ENCODE assay signal across 8 cellular contexts in the genomic region with DNA sequence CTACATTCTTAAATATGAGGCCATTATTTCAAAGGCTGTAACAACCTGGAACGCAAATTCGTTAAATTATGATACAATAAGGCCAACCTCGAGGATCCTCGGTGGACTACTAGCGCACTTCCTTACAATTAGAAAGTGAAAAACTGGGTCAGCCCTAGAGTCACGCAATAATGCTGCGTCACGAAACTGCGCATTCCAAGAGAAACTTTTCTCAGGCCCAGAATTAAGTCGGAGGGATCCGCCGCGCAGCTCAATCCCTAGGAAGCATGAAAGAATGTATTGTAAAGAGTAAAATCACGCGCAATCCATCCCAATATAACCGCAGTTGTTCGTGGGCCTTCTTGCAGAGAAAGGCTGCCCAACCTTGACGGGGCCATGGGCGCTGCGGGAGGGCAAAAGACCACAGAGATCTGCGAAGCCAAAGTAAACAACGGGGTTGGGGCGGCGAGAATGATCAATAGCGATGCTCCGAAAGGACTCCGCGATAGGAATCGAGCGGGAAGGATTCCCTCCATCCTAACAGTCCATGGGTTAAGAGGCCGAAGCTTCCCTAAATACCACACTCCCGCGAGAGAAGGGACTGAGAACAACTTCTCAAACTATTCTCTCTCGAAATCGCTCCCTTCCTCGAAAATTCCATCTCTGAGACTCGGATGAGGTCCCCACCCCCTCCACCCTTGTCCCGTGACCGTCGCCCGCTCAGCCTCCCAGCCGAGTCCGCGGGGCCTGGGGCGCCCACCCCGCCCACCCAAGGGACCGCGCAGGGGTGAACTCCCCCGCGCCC. TPM values are rescaled to one million over a fixed set of nuclear protein-coding genes. Genes with fewer than 3 reads are reported as not detected.
DNase-seq lines count a peak whose midpoint lies in the region; ATAC-seq and TF ChIP-seq lines count a peak whose summit lies in the region.

No MANE protein-coding gene starts in this region.

- H3K9me3 Mint-ChIP-seq in progenitor cell of endocrine pancreas (ENCODE audit: low read depth): no peaks in the 10 kb centered on the region

- peaks cover 20% of the 10 kb centered on the region for H3K4me1 Mint-ChIP-seq in progenitor cell of endocrine pancreas (ENCODE audit: low read depth)

- H3K27me3 Mint-ChIP-seq in progenitor cell of endocrine pancreas: peaks cover 23% of the 10 kb centered on the region

- H3K4me3 ChIP-seq in astrocyte of the spinal cord (ENCODE audit: low read depth, low read length): peak overlapping the region; percentile 77

- H3K27ac Mint-ChIP-seq in progenitor cell of endocrine pancreas: peak overlapping the region; percentile 99

- DNase-seq in DMS53 treated with DMSO at 0.1 percent for 48 hours (lab: John Stamatoyannopoulos, UW; ENCODE audit: unreplicated experiment) (peak; percentile 29), T-helper 1 cell (peak in 4 of 5 donors; percentile 19 to 53 (median 40)), astrocyte of the spinal cord (ENCODE audit: low read depth, low spot score) (peak; percentile 88), hepatic stellate cell (ENCODE audit: low spot score) (peak; percentile 56), progenitor cell of endocrine pancreas (ENCODE audit: low spot score, unreplicated experiment) (peak; percentile 32), NCI-H1436 treated with DMSO at 0.1 percent for 48 hours (lab: John Stamatoyannopoulos, UW) (no peak)

- ATAC-seq in HG03378 (IDR thresholded peaks at IDR 0.05; ENCODE audit: unreplicated experiment) (peak; percentile 35), GM21528 (IDR thresholded peaks at IDR 0.05; ENCODE audit: low FRiP score, unreplicated experiment) (no peak)

- TF ChIP-seq CTCF in astrocyte of the spinal cord (IDR thresholded peaks at IDR 0.05; ENCODE audit: low read depth, low read length) (no peak), progenitor cell of endocrine pancreas (IDR thresholded peaks at IDR 0.05; ENCODE audit: unreplicated experiment) (no peak)

- in situ Hi-C loops in astrocyte of the spinal cord (cut with HindIII; ENCODE audit: low sequenced_read_pairs): no loop called here

- H3K4me3 Mint-ChIP-seq in progenitor cell of endocrine pancreas (ENCODE audit: low read depth): peak overlapping the region; percentile 93

- H3K36me3 Mint-ChIP-seq in progenitor cell of endocrine pancreas (ENCODE audit: insufficient read depth): no peaks in the 10 kb centered on the region

RNA-seq across cellular contexts. Expression of a gene that starts 0.6 kb away (rescaled TPM):
- 73.4 and 76.5 TPM in 2 replicates for total RNA-seq in progenitor cell of endocrine pancreas

RNA-seq across cellular contexts. Expression of a gene that starts 48.0 kb away (rescaled TPM):
- total RNA-seq in progenitor cell of endocrine pancreas: 5.8 and 6.5 TPM in 2 replicates
